ENCODE assay signal across 1 cellular context in the genomic region with DNA sequence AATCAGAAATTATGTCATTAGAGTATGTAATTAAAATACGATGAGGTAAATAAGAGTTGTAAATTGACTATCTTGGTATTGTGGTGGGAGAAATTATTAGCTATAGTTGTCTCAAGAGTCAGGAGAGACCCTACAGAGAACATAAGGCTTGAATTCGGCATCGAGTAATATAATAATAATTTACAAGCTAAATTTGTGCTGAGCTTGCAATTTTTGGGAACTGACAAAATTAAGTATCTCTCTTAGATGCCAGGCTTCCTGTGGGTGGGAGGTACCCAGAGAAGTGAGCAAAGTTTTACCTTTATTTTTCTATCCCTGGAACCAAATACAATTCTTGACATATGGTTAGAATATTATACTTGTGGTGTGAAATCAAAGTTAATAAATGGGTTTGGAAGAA.
TF ChIP-seq lines count a peak whose summit lies in the region.

No MANE protein-coding gene starts in this region.

TF ChIP-seq in K562, 482 proteins besides CTCF, POLR2A, EP300 and RAD21 (continued from another document):
- TF ChIP-seq PRDM10 (IDR thresholded peaks at IDR 0.05; ENCODE audit: partially characterized antibody) (no peak), CAMTA2 (CRISPR knock-in tag; conservative IDR thresholded peaks at IDR 0.05) (no peak), MAFK (IDR thresholded peaks at IDR 0.05; ENCODE audit: low read length) (peak; percentile 92), POLR2G (IDR thresholded peaks at IDR 0.05; ENCODE audit: low read depth, low read length) (no peak), ZNF239 (CRISPR knock-in tag; IDR thresholded peaks at IDR 0.05) (no peak), RBM14 (IDR thresholded peaks at IDR 0.05; ENCODE audit: borderline replicate concordance, insufficient read depth, low read depth, low read length) (no peak), C11orf30 (IDR thresholded peaks at IDR 0.05; ENCODE audit: low read depth) (peak; percentile 44; the same call in 1 of the 2 replicates), COPS2 (conservative IDR thresholded peaks at IDR 0.05) (no peak), ZNF696 (CRISPR knock-in tag; conservative IDR thresholded peaks at IDR 0.05) (no peak), FOXM1 (IDR thresholded peaks at IDR 0.05; ENCODE audit: low read depth) (no peak), FOXM1 (CRISPR knock-in tag; IDR thresholded peaks at IDR 0.05; ENCODE audit: low read depth) (no peak), ZNF316 (IDR thresholded peaks at IDR 0.05) (peak; percentile 71; the same call in 1 of the 2 replicates), FOXJ2 (tag; IDR thresholded peaks at IDR 0.05) (no peak), RFX5 (IDR thresholded peaks at IDR 0.05; ENCODE audit: low read depth, low read length) (no peak), CHD1 (IDR thresholded peaks at IDR 0.05; ENCODE audit: low read length) (no peak), TGIF2 (CRISPR knock-in tag; IDR thresholded peaks at IDR 0.05) (no peak), MAFF (IDR thresholded peaks at IDR 0.05; ENCODE audit: low read length) (peak; percentile 90), ARID4B (CRISPR knock-in tag; IDR thresholded peaks at IDR 0.05) (no peak), ZNF584 (CRISPR knock-in tag; IDR thresholded peaks at IDR 0.05; ENCODE audit: low read depth) (no peak), MAFG (tag; conservative IDR thresholded peaks at IDR 0.05) (peak; percentile 66)
- TF ChIP-seq, protein P1, sequence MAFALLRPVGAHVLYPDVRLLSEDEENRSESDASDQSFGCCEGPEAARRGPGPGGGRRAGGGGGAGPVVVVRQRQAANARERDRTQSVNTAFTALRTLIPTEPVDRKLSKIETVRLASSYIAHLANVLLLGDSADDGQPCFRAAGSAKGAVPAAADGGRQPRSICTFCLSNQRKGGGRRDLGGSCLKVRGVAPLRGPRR (CRISPR knock-in tag; IDR thresholded peaks at IDR 0.05): no peak
